In genomic region chr7:101538596-101539459, GRCh38 we compare ENCODE assay signal across 8 cellular contexts.
DNase-seq lines count a peak whose midpoint lies in the region; ATAC-seq and TF ChIP-seq lines count a peak whose summit lies in the region.

No MANE protein-coding gene starts in this region.

- H3K4me3 ChIP-seq in right cardiac atrium (ENCODE audit: low read length) (no peak overlapping the region), smooth muscle cell (no peak overlapping the region)

- no peak overlapping the region for H2AFZ ChIP-seq in smooth muscle cell (ENCODE audit: low read depth)

- peak; percentile 33 to 57 for ATAC-seq in right cardiac atrium
- no peak for ATAC-seq in GM18502 (IDR thresholded peaks at IDR 0.05; ENCODE audit: poor library complexity, unreplicated experiment)
- ATAC-seq in HG03139 (IDR thresholded peaks at IDR 0.05; ENCODE audit: unreplicated experiment) = no peak

- H4K20me1 ChIP-seq in smooth muscle cell (ENCODE audit: low read depth) = no peaks in the 10 kb centered on the region

- no peaks in the 10 kb centered on the region for H3K27me3 ChIP-seq in right cardiac atrium (ENCODE audit: control insufficient read depth, insufficient read depth)
- no peaks in the 10 kb centered on the region for H3K27me3 ChIP-seq in smooth muscle cell (ENCODE audit: low read depth)

- H3K9ac ChIP-seq in smooth muscle cell (ENCODE audit: low read depth) = no peak overlapping the region

- H3K4me1 Mint-ChIP-seq in HFFc6 (ENCODE audit: low read depth) = 0 out of 2 replicates have a peak, but pooled peaks cover 9% of the 10 kb centered on the region

- peaks cover 3% of the 10 kb centered on the region for H3K4me1 ChIP-seq in right cardiac atrium (ENCODE audit: control insufficient read depth, insufficient read depth, low read length)
- no peaks in the 10 kb centered on the region for H3K4me1 ChIP-seq in smooth muscle cell (ENCODE audit: low read depth)

- 27% methylated on average over 15 of the region's 15 CpGs for WGBS in right cardiac atrium
- WGBS in smooth muscle cell (ENCODE audit: low lambda C conversion rate) = 40% methylated on average over 12 of the region's 15 CpGs

- no peaks in the 10 kb centered on the region for H3F3A ChIP-seq in smooth muscle cell (ENCODE audit: low read depth)

- no peaks in the 10 kb centered on the region for H3K9me3 ChIP-seq in right cardiac atrium (ENCODE audit: control insufficient read depth, low read length)
- H3K9me3 ChIP-seq in smooth muscle cell (replicated peaks; ENCODE audit: low read depth) = no peaks in the 10 kb centered on the region

- H3K36me3 ChIP-seq in smooth muscle cell (ENCODE audit: low read depth) = no peaks in the 10 kb centered on the region

- TF ChIP-seq CTCF in HFFc6 (IDR thresholded peaks at IDR 0.05) (peak; percentile 97), smooth muscle cell (IDR thresholded peaks at IDR 0.05; ENCODE audit: borderline replicate concordance, insufficient read depth, poor library complexity, severe bottlenecking) (peak; percentile 98)

- no peaks in the 10 kb centered on the region for H3K9me3 Mint-ChIP-seq in HFFc6

- H3K4me3 Mint-ChIP-seq in HFFc6 = no peak overlapping the region

- intact Hi-C loops in right cardiac atrium (cut with DNase I) = loop anchor here (5.0 to 10.0 kb wide), 2 partner anchors 174 to 177 kb away; partner anchors contain the start of gene COL26A1 (in 4 of the 4)

- H3K79me2 ChIP-seq in smooth muscle cell (ENCODE audit: low read depth) = no peaks in the 10 kb centered on the region

- DNase-seq in CD1c-positive myeloid dendritic cell (ENCODE audit: extremely low spot score) (peak; percentile 64), HFFc6 (peak; percentile 28), SKM-1 (lab: John Stamatoyannopoulos, UW; ENCODE audit: unreplicated experiment) (peak; percentile 21), right cardiac atrium (peak; percentile 51 to 84 (median 81)), smooth muscle cell (lab: John Stamatoyannopoulos, UW; ENCODE audit: unreplicated experiment) (peak; percentile 37)
- DNase-seq in activated naive CD8-positive, alpha-beta T cell treated with anti-CD3 and anti-CD28 coated beads, Interleukin-2, amount 50 U/mL, for 16 hours (ENCODE audit: low read depth, low spot score) = peak; percentile 17

- H3K36me3 Mint-ChIP-seq in HFFc6 (ENCODE audit: low read depth) = no peaks in the 10 kb centered on the region

- H3K27ac ChIP-seq in right cardiac atrium (ENCODE audit: low read length) = no peak overlapping the region
- no peak overlapping the region for H3K27ac ChIP-seq in smooth muscle cell (ENCODE audit: low read depth)

- no peak overlapping the region for H3K27ac Mint-ChIP-seq in HFFc6

- H3K4me2 ChIP-seq in smooth muscle cell = no peak overlapping the region

- peaks cover 14% of the 10 kb centered on the region for H3K27me3 Mint-ChIP-seq in HFFc6 (ENCODE audit: insufficient read depth)

Comparison
In these comparisons a context has a peak if more than half of its experiments do, and no peak if none do; other contexts are left out.
1. DNase-seq: peak in every context shown above with its lines; median percentile 81 in right cardiac atrium; 64 in CD1c-positive myeloid dendritic cell; 37 in smooth muscle cell; 28 in HFFc6; 21 in SKM-1; 17 in activated naive CD8-positive, alpha-beta T cell treated with anti-CD3 and anti-CD28 coated beads, Interleukin-2, amount 50 U/mL, for 16 hours.
2. ATAC-seq: peak in right cardiac atrium (2 of 2); none in GM18502 (single experiment) and HG03139 (single experiment).